24 cellular contexts compared by ENCODE assay signal in the genomic region with DNA sequence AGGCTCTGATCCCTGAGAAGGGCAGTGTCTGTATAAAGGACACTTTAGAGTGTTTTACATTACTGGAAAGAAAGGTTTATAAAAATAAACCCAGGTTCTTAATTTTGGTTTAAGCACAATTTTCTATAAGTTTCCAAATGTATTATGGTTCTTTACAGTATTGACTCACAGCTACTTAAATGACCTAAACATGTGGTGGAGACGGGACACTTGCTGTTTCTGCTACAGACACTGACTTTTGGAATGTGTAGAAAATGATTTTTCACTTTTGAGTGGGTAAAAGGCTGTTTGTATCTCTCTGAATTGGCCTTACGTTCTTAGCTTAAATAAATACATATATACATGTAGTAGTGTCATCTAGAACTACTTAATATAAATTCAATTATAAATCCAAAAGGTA.
"Had no signal": no experiment of that assay in that cellular context is flagged by ENCODE, and none has a peak within 500 bp of the region (broad histone marks: within the 10 kb centered on the region; RNA-seq: fewer than 3 reads in every experiment).

No MANE protein-coding gene starts in this region.

- H3K4me3 ChIP-seq: ascending aorta, breast epithelium, esophagus squamous epithelium, smooth muscle cell, transverse colon, uterus had no signal

- H3K27ac ChIP-seq: ascending aorta, breast epithelium, esophagus squamous epithelium, parathyroid adenoma, transverse colon had no signal

- H3K27ac Mint-ChIP-seq: activated naive CD4-positive, alpha-beta T cell treated with anti-CD3 and anti-CD28 coated beads for 36 hours; dendritic cell treated with granulocyte-macrophage colony-stimulating factor and Interleukin-4, amounts not matched to agents 40 ng/mL and 50 ng/mL, for 4 days; memory B cell; stimulated activated memory B cell treated with anti-CD40 and anti-IgM and Interleukin-4, amounts not matched to agents 10 μg/mL and 1 μg/mL and 100 μg/mL, for 72 hours had no signal

- ATAC-seq: sciatic nerve; SK-N-SH treated with all-trans-retinoic acid at 6 μM for 48 hours; stimulated activated memory B cell treated with anti-CD40 and anti-IgM and Interleukin-4, amounts not matched to agents 10 μg/mL and 1 μg/mL and 100 μg/mL, for 72 hours; T-cell had no signal

- DNase-seq: activated CD4-positive, alpha-beta T cell treated with anti-CD3 and anti-CD28 coated beads, Interleukin-2, amount 10 ng/mL, durations not matched to agents 7 days and 5 days; activated CD4-positive, CD25-positive, alpha-beta regulatory T cell; activated CD8-positive, alpha-beta memory T cell treated with anti-CD3 and anti-CD28 coated beads for 24 hours; activated CD8-positive, alpha-beta memory T cell treated with anti-CD3 and anti-CD28 coated beads, Interleukin-2, amount 50 U/mL, for 48 hours; activated naive CD4-positive, alpha-beta T cell treated with anti-CD3 and anti-CD28 coated beads for 36 hours; effector memory CD4-positive, alpha-beta T cell; esophagus squamous epithelium; immature natural killer cell; kidney glomerular epithelial cell; stimulated activated CD4-positive, alpha-beta T cell treated with anti-CD3 and anti-CD28 coated beads, Interleukin-4, amount 100 ng/mL, for 24 hours; substantia nigra; T-cell; T-helper 9 cell; transverse colon; uterus had no signal

- H3K4me3 Mint-ChIP-seq: activated CD4-positive, alpha-beta T cell treated with anti-CD3 and anti-CD28 coated beads, Interleukin-2, amount 10 ng/mL, durations not matched to agents 7 days and 5 days; activated naive CD4-positive, alpha-beta T cell treated with anti-CD3 and anti-CD28 coated beads for 36 hours; dendritic cell treated with granulocyte-macrophage colony-stimulating factor and Interleukin-4, amounts not matched to agents 40 ng/mL and 50 ng/mL, for 4 days; memory B cell; stimulated activated memory B cell treated with anti-CD40 and anti-IgM and Interleukin-4, amounts not matched to agents 10 μg/mL and 1 μg/mL and 100 μg/mL, for 72 hours had no signal

- H3K27me3 Mint-ChIP-seq: activated CD4-positive, alpha-beta T cell treated with anti-CD3 and anti-CD28 coated beads, Interleukin-2, amount 10 ng/mL, durations not matched to agents 7 days and 5 days; dendritic cell treated with granulocyte-macrophage colony-stimulating factor and Interleukin-4, amounts not matched to agents 40 ng/mL and 50 ng/mL, for 4 days; memory B cell; stimulated activated memory B cell treated with anti-CD40 and anti-IgM and Interleukin-4, amounts not matched to agents 10 μg/mL and 1 μg/mL and 100 μg/mL, for 72 hours; T-cell had no signal

- H3K36me3 ChIP-seq: uterus had no signal

- H3K27me3 ChIP-seq: ascending aorta, breast epithelium, esophagus squamous epithelium, transverse colon, uterus had no signal

- H3K4me1 Mint-ChIP-seq: memory B cell; stimulated activated memory B cell treated with anti-CD40 and anti-IgM and Interleukin-4, amounts not matched to agents 10 μg/mL and 1 μg/mL and 100 μg/mL, for 72 hours had no signal

- H3K4me1 ChIP-seq: ascending aorta, breast epithelium, esophagus squamous epithelium, parathyroid adenoma had no signal
